27 cellular contexts compared by ENCODE assay signal in genomic region chr6:155648301-155648700, GRCh38.
"Had no signal": no experiment of that assay in that cellular context is flagged by ENCODE, and none has a peak within 500 bp of the region (broad histone marks: within the 10 kb centered on the region; RNA-seq: fewer than 3 reads in every experiment).

No MANE protein-coding gene starts in this region.

- H3K27ac Mint-ChIP-seq: activated CD4-positive, alpha-beta memory T cell treated with anti-CD3 and anti-CD28 coated beads, Interleukin-2, amount 10 ng/mL, durations not matched to agents 7 days and 5 days; activated CD4-positive, alpha-beta T cell treated with anti-CD3 and anti-CD28 coated beads, Interleukin-2, amount 10 ng/mL, durations not matched to agents 7 days and 5 days; activated naive CD4-positive, alpha-beta T cell treated with anti-CD3 and anti-CD28 coated beads, Interleukin-2, amount 10 ng/mL, durations not matched to agents 7 days and 5 days; activated naive CD4-positive, alpha-beta T cell treated with anti-CD3 and anti-CD28 coated beads, Interleukin-2, amount 50 U/mL, for 72 hours; activated T-cell treated with anti-CD3 and anti-CD28 coated beads, Interleukin-2, amount 50 U/mL, for 24 hours; activated T-cell treated with anti-CD3 and anti-CD28 coated beads, Interleukin-2, amount 50 U/mL, for 72 hours; endodermal cell had no signal

- H3K36me3 Mint-ChIP-seq: activated naive CD4-positive, alpha-beta T cell treated with anti-CD3 and anti-CD28 coated beads, Interleukin-2, amount 10 ng/mL, durations not matched to agents 7 days and 5 days; activated naive CD4-positive, alpha-beta T cell treated with anti-CD3 and anti-CD28 coated beads, Interleukin-2, amount 50 U/mL, for 72 hours; WTC11 had no signal

- H3K4me3 ChIP-seq: coronary artery, dorsolateral prefrontal cortex had no signal

- H3K27me3 Mint-ChIP-seq: activated CD4-positive, alpha-beta memory T cell treated with anti-CD3 and anti-CD28 coated beads, Interleukin-2, amount 10 ng/mL, durations not matched to agents 7 days and 5 days; activated CD4-positive, alpha-beta T cell treated with anti-CD3 and anti-CD28 coated beads, Interleukin-2, amount 10 ng/mL, durations not matched to agents 7 days and 5 days; activated naive CD4-positive, alpha-beta T cell treated with anti-CD3 and anti-CD28 coated beads, Interleukin-2, amount 10 ng/mL, durations not matched to agents 7 days and 5 days; activated T-cell treated with anti-CD3 and anti-CD28 coated beads, Interleukin-2, amount 50 U/mL, for 24 hours; central memory CD8-positive, alpha-beta T cell; dendritic cell treated with granulocyte-macrophage colony-stimulating factor and Interleukin-4, amounts not matched to agents 40 ng/mL and 50 ng/mL, for 4 days had no signal

- H3K36me3 ChIP-seq: brain microvascular endothelial cell had no signal

- H3K27me3 ChIP-seq: brain microvascular endothelial cell had no signal

- H3K27ac ChIP-seq: brain microvascular endothelial cell, coronary artery, dorsolateral prefrontal cortex, VCaP had no signal

- DNase-seq: activated CD4-positive, alpha-beta memory T cell treated with anti-CD3 and anti-CD28 coated beads, Interleukin-2, amount 10 ng/mL, durations not matched to agents 7 days and 5 days; activated CD4-positive, alpha-beta T cell treated with anti-CD3 and anti-CD28 coated beads for 1 hour; activated CD4-positive, alpha-beta T cell treated with anti-CD3 and anti-CD28 coated beads for 4 hours; activated CD4-positive, alpha-beta T cell treated with anti-CD3 and anti-CD28 coated beads, Interleukin-2, amount 10 ng/mL, durations not matched to agents 7 days and 5 days; activated CD4-positive, alpha-beta T cell treated with anti-CD3 and anti-CD28 coated beads, Interleukin-2, amount 50 U/mL, for 4 hours; activated CD8-positive, alpha-beta memory T cell treated with anti-CD3 and anti-CD28 coated beads, Interleukin-2, amount 50 U/mL, for 48 hours; activated gamma-delta T cell; activated naive CD4-positive, alpha-beta T cell; activated naive CD4-positive, alpha-beta T cell treated with anti-CD3 and anti-CD28 coated beads, Interleukin-2, amount 10 ng/mL, durations not matched to agents 7 days and 5 days; activated T-cell treated with anti-CD3 and anti-CD28 coated beads for 4 hours; activated T-cell treated with anti-CD3 and anti-CD28 coated beads, Interleukin-2, amount 50 U/mL, for 24 hours; activated T-cell treated with anti-CD3 and anti-CD28 coated beads, Interleukin-2, amount 50 U/mL, for 72 hours; amniotic stem cell; anterior cingulate cortex; dorsolateral prefrontal cortex; effector memory CD4-positive, alpha-beta T cell; endodermal cell; head of caudate nucleus; T-helper 2 cell had no signal

- H3K4me3 Mint-ChIP-seq: activated CD4-positive, alpha-beta memory T cell treated with anti-CD3 and anti-CD28 coated beads, Interleukin-2, amount 10 ng/mL, durations not matched to agents 7 days and 5 days; activated CD4-positive, alpha-beta T cell treated with anti-CD3 and anti-CD28 coated beads, Interleukin-2, amount 10 ng/mL, durations not matched to agents 7 days and 5 days; activated naive CD4-positive, alpha-beta T cell treated with anti-CD3 and anti-CD28 coated beads, Interleukin-2, amount 10 ng/mL, durations not matched to agents 7 days and 5 days; activated T-cell treated with anti-CD3 and anti-CD28 coated beads, Interleukin-2, amount 50 U/mL, for 24 hours; activated T-cell treated with anti-CD3 and anti-CD28 coated beads, Interleukin-2, amount 50 U/mL, for 72 hours; central memory CD8-positive, alpha-beta T cell; dendritic cell treated with granulocyte-macrophage colony-stimulating factor and Interleukin-4, amounts not matched to agents 40 ng/mL and 50 ng/mL, for 4 days; endodermal cell; WTC11 had no signal

- ATAC-seq: activated naive CD4-positive, alpha-beta T cell treated with anti-CD3 and anti-CD28 coated beads, Interleukin-2, amount 50 U/mL, for 72 hours; activated T-cell treated with anti-CD3 and anti-CD28 coated beads, Interleukin-2, amount 50 U/mL, for 72 hours; esophagus mucosa; WTC11 had no signal

- H3K4me1 Mint-ChIP-seq: activated CD4-positive, alpha-beta memory T cell treated with anti-CD3 and anti-CD28 coated beads, Interleukin-2, amount 10 ng/mL, durations not matched to agents 7 days and 5 days; activated naive CD4-positive, alpha-beta T cell treated with anti-CD3 and anti-CD28 coated beads, Interleukin-2, amount 10 ng/mL, durations not matched to agents 7 days and 5 days; central memory CD8-positive, alpha-beta T cell had no signal

- H3K9me3 Mint-ChIP-seq: activated CD4-positive, alpha-beta memory T cell treated with anti-CD3 and anti-CD28 coated beads, Interleukin-2, amount 10 ng/mL, durations not matched to agents 7 days and 5 days; activated CD4-positive, alpha-beta T cell treated with anti-CD3 and anti-CD28 coated beads, Interleukin-2, amount 10 ng/mL, durations not matched to agents 7 days and 5 days; activated naive CD4-positive, alpha-beta T cell treated with anti-CD3 and anti-CD28 coated beads, Interleukin-2, amount 10 ng/mL, durations not matched to agents 7 days and 5 days; activated naive CD4-positive, alpha-beta T cell treated with anti-CD3 and anti-CD28 coated beads, Interleukin-2, amount 50 U/mL, for 72 hours; activated T-cell treated with anti-CD3 and anti-CD28 coated beads, Interleukin-2, amount 50 U/mL, for 24 hours; activated T-cell treated with anti-CD3 and anti-CD28 coated beads, Interleukin-2, amount 50 U/mL, for 72 hours; central memory CD8-positive, alpha-beta T cell; endodermal cell had no signal
